26 cellular contexts compared by ENCODE assay signal in the genomic region with DNA sequence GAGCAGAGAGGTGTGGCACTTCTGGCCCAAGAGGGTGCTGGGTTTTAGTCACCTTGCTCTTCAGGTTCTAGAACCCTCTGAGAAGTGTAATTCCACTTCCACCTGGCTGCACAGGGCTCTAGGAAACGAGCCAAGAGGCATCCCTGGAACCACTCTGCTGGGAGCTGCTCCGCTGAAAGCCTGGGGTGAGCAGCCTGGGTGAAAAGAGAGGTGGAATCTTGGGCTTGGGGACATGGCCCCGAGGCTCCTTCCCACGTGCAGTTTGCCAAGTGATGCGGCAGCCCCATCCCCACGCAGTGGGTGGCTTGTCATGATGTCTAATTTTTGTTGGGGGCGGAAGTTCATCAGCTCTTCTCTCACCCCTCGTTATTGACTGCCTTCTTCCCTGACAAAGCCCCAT. TPM values are rescaled to one million over a fixed set of nuclear protein-coding genes. Genes with fewer than 3 reads are reported as not detected.
DNase-seq lines count a peak whose midpoint lies in the region; ATAC-seq and TF ChIP-seq lines count a peak whose summit lies in the region.
"Had no signal": no experiment of that assay in that cellular context is flagged by ENCODE, and none has a peak within 500 bp of the region (broad histone marks: within the 10 kb centered on the region; RNA-seq: fewer than 3 reads in every experiment).

No MANE protein-coding gene starts in this region.

- no peaks in the 10 kb centered on the region for H3K27me3 Mint-ChIP-seq in CD4-positive, CD25-positive, alpha-beta regulatory T cell
- H3K27me3 Mint-ChIP-seq in activated T-helper 2 cell treated with anti-CD3 and anti-CD28 coated beads, Interferon-gamma antibody, Interleukin-2, Interleukin-4, amounts not matched to agents 10 μg/mL and 5 μg/mL and 100 μg/mL, durations not matched to agents 14 hours and 24 hours and 36 hours (ENCODE audit: low read depth) = no peaks in the 10 kb centered on the region
- H3K27me3 Mint-ChIP-seq in naive B cell = no peaks in the 10 kb centered on the region
- H3K27me3 Mint-ChIP-seq: natural killer cell treated with Interleukin-12 subunit alpha and Interleukin-12 subunit beta and Interleukin-15 and Interleukin-18, amount 100 ng/mL, for 72 hours; T-cell had no signal

- no peak overlapping the region for H3K4me3 Mint-ChIP-seq in CD4-positive, CD25-positive, alpha-beta regulatory T cell
- no peak overlapping the region for H3K4me3 Mint-ChIP-seq in activated T-helper 2 cell treated with anti-CD3 and anti-CD28 coated beads, Interferon-gamma antibody, Interleukin-2, Interleukin-4, amounts not matched to agents 10 μg/mL and 5 μg/mL and 100 μg/mL, durations not matched to agents 14 hours and 24 hours and 36 hours (ENCODE audit: low read depth)
- H3K4me3 Mint-ChIP-seq in naive B cell = peak overlapping the region in 1 of 8 donors; percentile 5
- H3K4me3 Mint-ChIP-seq: CD14-positive monocyte; natural killer cell treated with Interleukin-12 subunit alpha and Interleukin-12 subunit beta and Interleukin-15 and Interleukin-18, amount 100 ng/mL, for 72 hours; T-cell had no signal

- WGBS in heart left ventricle, 4 donors = 75 to 87% (median 78%) methylated on average over 6 to 8 of the region's 8 CpGs

- H3K36me3 ChIP-seq in CD4-positive, CD25-positive, alpha-beta regulatory T cell (ENCODE audit: control insufficient read depth, insufficient read depth, low read length) = peaks cover 23% of the 10 kb centered on the region
- H3K36me3 ChIP-seq in heart left ventricle = peaks cover 0 to 22% (median 4%) of the 10 kb centered on the region in 9 donors
- H3K36me3 ChIP-seq: adrenal gland, gastroesophageal sphincter, left ventricle myocardium inferior, thoracic aorta, vagina had no signal

- peaks cover 65% of the 10 kb centered on the region for H3K4me1 ChIP-seq in CD4-positive, CD25-positive, alpha-beta regulatory T cell (ENCODE audit: control insufficient read depth, insufficient read depth, low read length, poor library complexity, severe bottlenecking)
- H3K4me1 ChIP-seq in heart left ventricle = peaks cover 0 to 29% (median 1%) of the 10 kb centered on the region in 12 donors
- H3K4me1 ChIP-seq: gastroesophageal sphincter, vagina had no signal

- TF ChIP-seq POLR2A in heart left ventricle (IDR thresholded peaks at IDR 0.05) = no peak

- peaks cover 23 to 71% (median 52%) of the 10 kb centered on the region in 4 donors for H3K4me1 Mint-ChIP-seq in CD4-positive, CD25-positive, alpha-beta regulatory T cell
- H3K4me1 Mint-ChIP-seq in activated T-helper 2 cell treated with anti-CD3 and anti-CD28 coated beads, Interferon-gamma antibody, Interleukin-2, Interleukin-4, amounts not matched to agents 10 μg/mL and 5 μg/mL and 100 μg/mL, durations not matched to agents 14 hours and 24 hours and 36 hours (ENCODE audit: low read depth) = peaks cover 65% of the 10 kb centered on the region
- H3K4me1 Mint-ChIP-seq in naive B cell = peaks cover 44 to 77% (median 63%) of the 10 kb centered on the region in 3 donors

- DNase-seq in CD4-positive, CD25-positive, alpha-beta regulatory T cell = no peak
- peak; percentile 40 for DNase-seq in G401 (ENCODE audit: low spot score)
- DNase-seq in activated T-helper 2 cell treated with anti-CD3 and anti-CD28 coated beads, Interferon-gamma antibody, Interleukin-2, Interleukin-4, amounts not matched to agents 10 μg/mL and 5 μg/mL and 100 μg/mL, durations not matched to agents 14 hours and 24 hours and 36 hours (ENCODE audit: low spot score) = no peak
- DNase-seq in naive B cell = no peak
- DNase-seq in heart left ventricle = no peak
- DNase-seq in RPMI8226 = no peak
- DNase-seq: activated effector memory CD4-positive, alpha-beta T cell treated with anti-CD3 and anti-CD28 coated beads, Interleukin-2, amount 50 U/mL, for 16 hours; adrenal gland; cortex of kidney; left ventricle myocardium inferior; NCI-H1105; NCI-H2029; NCI-H774; PC-9; stimulated activated naive CD4-positive, alpha-beta T cell; T-cell had no signal

- in situ Hi-C loops in G401 (cut with HindIII; ENCODE audit: low sequenced_read_pairs) = no loop called here

- H3K4me3 ChIP-seq in CD4-positive, CD25-positive, alpha-beta regulatory T cell (ENCODE audit: low read depth, low read length) = no peak overlapping the region
- no peak overlapping the region for H3K4me3 ChIP-seq in heart left ventricle
- H3K4me3 ChIP-seq: adrenal gland, gastroesophageal sphincter, left ventricle myocardium inferior, PC-9, smooth muscle cell, thoracic aorta, vagina had no signal

- TF ChIP-seq CTCF in heart left ventricle (IDR thresholded peaks at IDR 0.05) = no peak

- H3K9me3 ChIP-seq in CD4-positive, CD25-positive, alpha-beta regulatory T cell (ENCODE audit: control insufficient read depth in 2 of 2, low read length in 2 of 2) = no peaks in the 10 kb centered on the region
- no peaks in the 10 kb centered on the region for H3K9me3 ChIP-seq in heart left ventricle
- H3K9me3 ChIP-seq: adrenal gland, gastroesophageal sphincter, left ventricle myocardium inferior, thoracic aorta, vagina had no signal

- no peaks in the 10 kb centered on the region for H3K27me3 ChIP-seq in CD4-positive, CD25-positive, alpha-beta regulatory T cell (ENCODE audit: control insufficient read depth, insufficient read depth, low read length)
- H3K27me3 ChIP-seq in heart left ventricle = peaks cover 0 to 4% (median 0%) of the 10 kb centered on the region in 9 donors
- H3K27me3 ChIP-seq: adrenal gland, vagina had no signal

- intact Hi-C loops in activated T-helper 2 cell treated with anti-CD3 and anti-CD28 coated beads, Interferon-gamma antibody, Interleukin-2, Interleukin-4, amounts not matched to agents 10 μg/mL and 5 μg/mL and 100 μg/mL, durations not matched to agents 14 hours and 24 hours and 36 hours (cut with micrococcal nuclease) = no loop called here
- intact Hi-C loops in heart left ventricle (cut with DNase I) = no loop called here

- H3K9me3 Mint-ChIP-seq in CD4-positive, CD25-positive, alpha-beta regulatory T cell = no peaks in the 10 kb centered on the region
- no peaks in the 10 kb centered on the region for H3K9me3 Mint-ChIP-seq in activated T-helper 2 cell treated with anti-CD3 and anti-CD28 coated beads, Interferon-gamma antibody, Interleukin-2, Interleukin-4, amounts not matched to agents 10 μg/mL and 5 μg/mL and 100 μg/mL, durations not matched to agents 14 hours and 24 hours and 36 hours
- peaks cover 0 to 2% (median 0%) of the 10 kb centered on the region in 7 donors for H3K9me3 Mint-ChIP-seq in naive B cell
- H3K9me3 Mint-ChIP-seq: CD14-positive monocyte; natural killer cell treated with Interleukin-12 subunit alpha and Interleukin-12 subunit beta and Interleukin-15 and Interleukin-18, amount 100 ng/mL, for 72 hours; T-cell had no signal

- peak overlapping the region; percentile 24 for H3K27ac ChIP-seq in CD4-positive, CD25-positive, alpha-beta regulatory T cell (ENCODE audit: insufficient read depth, low read length, poor library complexity, severe bottlenecking)
- H3K27ac ChIP-seq in heart left ventricle = no peak overlapping the region
- H3K27ac ChIP-seq: adrenal gland, gastroesophageal sphincter, left ventricle myocardium inferior, PC-9, thoracic aorta, vagina had no signal

- H3K27ac Mint-ChIP-seq in CD4-positive, CD25-positive, alpha-beta regulatory T cell = peak overlapping the region; percentile 26 to 99 (median 98)
- peak overlapping the region; percentile 16 for H3K27ac Mint-ChIP-seq in activated T-helper 2 cell treated with anti-CD3 and anti-CD28 coated beads, Interferon-gamma antibody, Interleukin-2, Interleukin-4, amounts not matched to agents 10 μg/mL and 5 μg/mL and 100 μg/mL, durations not matched to agents 14 hours and 24 hours and 36 hours
- H3K27ac Mint-ChIP-seq in naive B cell = peak overlapping the region in 4 of 6 donors; percentile 32 to 92 (median 69)

- H3K36me3 Mint-ChIP-seq in CD4-positive, CD25-positive, alpha-beta regulatory T cell = peaks cover 16% of the 10 kb centered on the region
- peaks cover 68% of the 10 kb centered on the region for H3K36me3 Mint-ChIP-seq in activated T-helper 2 cell treated with anti-CD3 and anti-CD28 coated beads, Interferon-gamma antibody, Interleukin-2, Interleukin-4, amounts not matched to agents 10 μg/mL and 5 μg/mL and 100 μg/mL, durations not matched to agents 14 hours and 24 hours and 36 hours (ENCODE audit: low read depth)
- H3K36me3 Mint-ChIP-seq in naive B cell = peaks cover 7 to 17% of the 10 kb centered on the region in 2 donors

- ATAC-seq in CD4-positive, CD25-positive, alpha-beta regulatory T cell (ENCODE audit: low read depth in 2 of 2) = no peak
- ATAC-seq in naive B cell (ENCODE audit: low read depth in 2 of 2) (no peak), heart left ventricle (no peak), HG03432 (IDR thresholded peaks at IDR 0.05; ENCODE audit: unreplicated experiment) (no peak)
- ATAC-seq: activated CD4-positive, CD25-positive, alpha-beta regulatory T cell treated with anti-CD3 and anti-CD28 coated beads, Interleukin-2, amount 50 U/mL, for 24 hours; gastroesophageal sphincter; HCT116; natural killer cell treated with Interleukin-12 subunit alpha and Interleukin-12 subunit beta and Interleukin-15 and Interleukin-18, amount 100 ng/mL, for 72 hours; T-cell had no signal

RNA-seq across cellular contexts. Expression of gene PPP1R16B, which starts 32.8 kb away (rescaled TPM):
- total RNA-seq in CD4-positive, CD25-positive, alpha-beta regulatory T cell = 84.1 TPM
- 10 to 100 TPM; 16.5 to 26.8 (median 25.0) TPM for polyA plus RNA-seq in CD4-positive, CD25-positive, alpha-beta regulatory T cell
- 0.06 TPM in 1 of 2 replicates, not detected in the other for total RNA-seq in G401 (2014; rRNA removed; shearing (Covaris generic))
- total RNA-seq in activated T-helper 2 cell treated with anti-CD3 and anti-CD28 coated beads, Interferon-gamma antibody, Interleukin-2, Interleukin-4, amounts not matched to agents 10 μg/mL and 5 μg/mL and 100 μg/mL, durations not matched to agents 14 hours and 24 hours and 36 hours = 109 and 111 TPM in 2 replicates
- polyA plus RNA-seq in naive B cell (ENCODE audit: low read depth in 6 of 6) = 10 to 100 TPM; 22.1 to 54.6 (median 38.4) TPM
- 10 to 100 TPM in 1 of 9 donors, 1 to 10 TPM in 8; 3.4 to 11.8 (median 6.9) TPM for total RNA-seq in heart left ventricle
- polyA plus RNA-seq in heart left ventricle = 10 to 100 TPM in 1 of 2 donors, 1 to 10 TPM in 1; 1.9 to 12.2 TPM
- total RNA-seq: osteocyte, PC-9, smooth muscle cell had no signal
- polyA plus RNA-seq: smooth muscle cell had no signal

Comparison
In these comparisons a context has a peak if more than half of its experiments do, and no peak if none do; other contexts are left out.
1. H3K27ac Mint-ChIP-seq: peak in every context shown above with its lines; median percentile 98 in CD4-positive, CD25-positive, alpha-beta regulatory T cell; 69 in naive B cell; 16 in activated T-helper 2 cell treated with anti-CD3 and anti-CD28 coated beads, Interferon-gamma antibody, Interleukin-2, Interleukin-4, amounts not matched to agents 10 μg/mL and 5 μg/mL and 100 μg/mL, durations not matched to agents 14 hours and 24 hours and 36 hours.